In genomic region chr18:37641573-37641972, GRCh38 we compare ENCODE assay signal across 21 cellular contexts.
DNase-seq lines count a peak whose midpoint lies in the region; FAIRE-seq and TF ChIP-seq lines count a peak whose summit lies in the region.
"Had no signal": no experiment of that assay in that cellular context is flagged by ENCODE, and none has a peak within 500 bp of the region (broad histone marks: within the 10 kb centered on the region; RNA-seq: fewer than 3 reads in every experiment).

No MANE protein-coding gene starts in this region.

- H2BK15ac ChIP-seq in H1 (ENCODE audit: low read length), result no peak overlapping the region

- H3K79me1 ChIP-seq in H1 (ENCODE audit: low read depth, low read length), result no peaks in the 10 kb centered on the region

- DNase-seq in MCF 10A (ENCODE audit: unreplicated experiment), result peak; percentile 85
- no peak for DNase-seq in breast epithelium (ENCODE audit: low spot score in 2 of 2)
- no peak for DNase-seq in H1 (ENCODE audit: low read depth in 1 of 2, low spot score in 2 of 2)
- DNase-seq in fibroblast of pulmonary artery (ENCODE audit: low read depth), result peak; percentile 17
- peak; percentile 2 for DNase-seq in prostate gland (ENCODE audit: low spot score)
- no peak for DNase-seq in transverse colon
- no peak for DNase-seq in SJCRH30
- DNase-seq in activated T-helper 1 cell treated with anti-CD3 and anti-CD28 coated beads, Interleukin-12 subunit alpha, Interleukin-12 subunit beta, Interleukin-2, Interleukin-4 antibody, amounts not matched to agents 30 ng/mL and 10 ng/mL and 1 ng/mL, durations not matched to agents 14 hours and 24 hours and 36 hours (ENCODE audit: low spot score), result no peak
- DNase-seq: 8988T; Calu3; CD8-positive, alpha-beta T cell; DMS79 treated with DMSO at 0.1 percent for 48 hours; GF-D8; GM23248; HCEC 1CT; HFFc6 had no signal

- H3K4me2 ChIP-seq in H1 (ENCODE audit: insufficient read depth in 1 of 2, low read depth in 2 of 2, low read length in 2 of 2), result no peak overlapping the region
- H3K4me2 ChIP-seq: BLaER1 treated with 17β-estradiol and CSF1 and Interleukin-3, amounts not matched to agents 10 nM and 100 nM had no signal

- no peak overlapping the region for H2BK12ac ChIP-seq in H1 (ENCODE audit: low read depth, low read length)

- H3K23ac ChIP-seq in H1 (ENCODE audit: insufficient read length), result no peak overlapping the region

- H3K18ac ChIP-seq in H1 (ENCODE audit: extremely low read depth, low read length), result no peak overlapping the region

- no peak overlapping the region for H3K9ac ChIP-seq in H1 (replicated peaks in 1 of 4; ENCODE audit: extremely low read depth in 1 of 4, low read depth in 3 of 4, low read length in 3 of 4)
- H3K9ac ChIP-seq: BLaER1 treated with 17β-estradiol and CSF1 and Interleukin-3, amounts not matched to agents 10 nM and 100 nM; GM23248 had no signal

- intact Hi-C loops in MCF 10A (cut with micrococcal nuclease), result no loop called here
- intact Hi-C loops in breast epithelium (cut with DNase I; ENCODE audit: low total_unique reads), result no loop called here
- intact Hi-C loops in prostate gland (cut with DNase I), result no loop called here
- intact Hi-C loops in transverse colon (cut with DNase I; ENCODE audit: low total_unique reads), result no loop called here
- intact Hi-C loops in activated T-helper 1 cell treated with anti-CD3 and anti-CD28 coated beads, Interleukin-12 subunit alpha, Interleukin-12 subunit beta, Interleukin-2, Interleukin-4 antibody, amounts not matched to agents 30 ng/mL and 10 ng/mL and 1 ng/mL, durations not matched to agents 14 hours and 24 hours and 36 hours (cut with micrococcal nuclease), result no loop called here

- 95% methylated on average over 2 of the region's 2 CpGs; no CpG with 5 or more reads in 1 of the 2 experiments for WGBS in H1 (ENCODE audit: extremely low coverage in 1 of 2, insufficient coverage in 1 of 2, insufficient read length in 1 of 2, insufficient replicate concordance in 2 of 2, low coverage in 1 of 2, low lambda C conversion rate in 2 of 2, missing lambda C conversion rate in 1 of 2), 2 experiments
- WGBS in prostate gland, result 63% methylated on average over 2 of the region's 2 CpGs
- WGBS in transverse colon (ENCODE audit: low coverage in 1 of 2), 2 donors, result 80 to 100% methylated on average over 2 of the region's 2 CpGs

- H3K4me3 Mint-ChIP-seq in MCF 10A (ENCODE audit: unreplicated experiment), result no peak overlapping the region
- no peak overlapping the region for H3K4me3 Mint-ChIP-seq in activated T-helper 1 cell treated with anti-CD3 and anti-CD28 coated beads, Interleukin-12 subunit alpha, Interleukin-12 subunit beta, Interleukin-2, Interleukin-4 antibody, amounts not matched to agents 30 ng/mL and 10 ng/mL and 1 ng/mL, durations not matched to agents 14 hours and 24 hours and 36 hours
- H3K4me3 Mint-ChIP-seq: B cell; CD8-positive, alpha-beta T cell; HFFc6 had no signal

- H3K27ac Mint-ChIP-seq in MCF 10A (ENCODE audit: low read depth, unreplicated experiment), result no peak overlapping the region
- no peak overlapping the region for H3K27ac Mint-ChIP-seq in activated T-helper 1 cell treated with anti-CD3 and anti-CD28 coated beads, Interleukin-12 subunit alpha, Interleukin-12 subunit beta, Interleukin-2, Interleukin-4 antibody, amounts not matched to agents 30 ng/mL and 10 ng/mL and 1 ng/mL, durations not matched to agents 14 hours and 24 hours and 36 hours
- H3K27ac Mint-ChIP-seq: B cell; CD8-positive, alpha-beta T cell; HFFc6; IgD-negative memory B cell had no signal

- TF ChIP-seq EP300 in H1 (IDR thresholded peaks at IDR 0.05; ENCODE audit: borderline replicate concordance in 1 of 2, low read depth in 2 of 2, low read length in 2 of 2), result no peak
- TF ChIP-seq EP300 in transverse colon (IDR thresholded peaks at IDR 0.05; ENCODE audit: low read depth), result no peak

- H2BK5ac ChIP-seq in H1 (ENCODE audit: low read depth, low read length), result no peak overlapping the region

- no peaks in the 10 kb centered on the region for H4K20me1 ChIP-seq in H1 (replicated peaks in 1 of 2; ENCODE audit: control insufficient read depth in 1 of 2, insufficient read depth in 2 of 2, low read length in 2 of 2)
- H4K20me1 ChIP-seq: BLaER1 treated with 17β-estradiol and CSF1 and Interleukin-3, amounts not matched to agents 10 nM and 100 nM had no signal

- no peaks in the 10 kb centered on the region for H3K27me3 Mint-ChIP-seq in MCF 10A (ENCODE audit: insufficient read depth, unreplicated experiment)
- H3K27me3 Mint-ChIP-seq in activated T-helper 1 cell treated with anti-CD3 and anti-CD28 coated beads, Interleukin-12 subunit alpha, Interleukin-12 subunit beta, Interleukin-2, Interleukin-4 antibody, amounts not matched to agents 30 ng/mL and 10 ng/mL and 1 ng/mL, durations not matched to agents 14 hours and 24 hours and 36 hours (ENCODE audit: insufficient read depth), result no peaks in the 10 kb centered on the region
- H3K27me3 Mint-ChIP-seq: B cell, IgD-negative memory B cell had no signal

- TF ChIP-seq RAD21 in H1 (IDR thresholded peaks at IDR 0.05 in 1 of 2, conservative IDR thresholded peaks at IDR 0.05 in 1 of 2; ENCODE audit: low read depth in 2 of 2, low read length in 2 of 2), result no peak

- H3K4me1 Mint-ChIP-seq in MCF 10A (ENCODE audit: insufficient read depth, unreplicated experiment), result no peaks in the 10 kb centered on the region
- H3K4me1 Mint-ChIP-seq in activated T-helper 1 cell treated with anti-CD3 and anti-CD28 coated beads, Interleukin-12 subunit alpha, Interleukin-12 subunit beta, Interleukin-2, Interleukin-4 antibody, amounts not matched to agents 30 ng/mL and 10 ng/mL and 1 ng/mL, durations not matched to agents 14 hours and 24 hours and 36 hours (ENCODE audit: low read depth), result no peaks in the 10 kb centered on the region
- H3K4me1 Mint-ChIP-seq: B cell, IgD-negative memory B cell had no signal

- in situ Hi-C loops in transverse colon (cut with MboI; ENCODE audit: low pct_ligation_motif_present in 1 of 4, low pct_unique_long_range_greater_than_20kb in 1 of 4, low sequenced_read_pairs in 3 of 4), result no loop called here

- no peak for TF ChIP-seq CTCF in MCF 10A (IDR thresholded peaks at IDR 0.05; ENCODE audit: unreplicated experiment)
- TF ChIP-seq CTCF in breast epithelium (IDR thresholded peaks at IDR 0.05), result no peak
- TF ChIP-seq CTCF in H1 (IDR thresholded peaks at IDR 0.05; ENCODE audit: control extremely low read depth in 1 of 3, insufficient read depth in 1 of 3, low read depth in 1 of 3, low read length in 3 of 3), result no peak
- TF ChIP-seq CTCF in fibroblast of pulmonary artery (IDR thresholded peaks at IDR 0.05; ENCODE audit: low read length, missing control alignments), result no peak
- TF ChIP-seq CTCF in prostate gland (IDR thresholded peaks at IDR 0.05), result no peak
- TF ChIP-seq CTCF in transverse colon (IDR thresholded peaks at IDR 0.05), result no peak

- no peak overlapping the region for H4K8ac ChIP-seq in H1 (ENCODE audit: extremely low read depth, insufficient read depth, low read length)

- peak overlapping the region; percentile 45 for H2BK120ac ChIP-seq in H1 (replicated peaks; ENCODE audit: low read depth, low read length)

- no peak overlapping the region for H3K27ac ChIP-seq in breast epithelium
- H3K27ac ChIP-seq in H1 (ENCODE audit: low read depth, low read length), result no peak overlapping the region
- H3K27ac ChIP-seq in prostate gland, result no peak overlapping the region
- H3K27ac ChIP-seq in transverse colon, result no peak overlapping the region
- H3K27ac ChIP-seq in SJCRH30, result no peak overlapping the region
- H3K27ac ChIP-seq: BLaER1 treated with 17β-estradiol and CSF1 and Interleukin-3, amounts not matched to agents 10 nM and 100 nM; GM23248 had no signal

- no peaks in the 10 kb centered on the region for H3K23me2 ChIP-seq in H1 (ENCODE audit: low read depth, low read length)

- no peak for FAIRE-seq in H1 (lab: Jason Lieb, UNC)
- FAIRE-seq: H54, HepG2 had no signal

- H3K36me3 ChIP-seq in breast epithelium (no peaks in the 10 kb centered on the region), H1 (ENCODE audit: control insufficient read depth in 2 of 4, insufficient read depth in 4 of 4, low read length in 3 of 4) (no peaks in the 10 kb centered on the region; a peak in 1 of 8 replicates), prostate gland (no peaks in the 10 kb centered on the region), transverse colon (no peaks in the 10 kb centered on the region), SJCRH30 (no peaks in the 10 kb centered on the region)
- H3K36me3 ChIP-seq: BLaER1 treated with 17β-estradiol and CSF1 and Interleukin-3, amounts not matched to agents 10 nM and 100 nM had no signal

- no peaks in the 10 kb centered on the region for H3K4me1 ChIP-seq in breast epithelium
- H3K4me1 ChIP-seq in H1 (replicated peaks in 1 of 4; ENCODE audit: control insufficient read depth in 3 of 4, insufficient read depth in 4 of 4, low read length in 3 of 4), result peaks cover 2 to 7% (median 6%) of the 10 kb centered on the region in 4 experiments
- no peaks in the 10 kb centered on the region for H3K4me1 ChIP-seq in prostate gland (replicated peaks)
- no peaks in the 10 kb centered on the region for H3K4me1 ChIP-seq in transverse colon
- H3K4me1 ChIP-seq in SJCRH30, result no peaks in the 10 kb centered on the region
- H3K4me1 ChIP-seq: BLaER1 treated with 17β-estradiol and CSF1 and Interleukin-3, amounts not matched to agents 10 nM and 100 nM had no signal

- no peak overlapping the region for H4K91ac ChIP-seq in H1 (replicated peaks; ENCODE audit: insufficient read length, low read length)

- no peak overlapping the region for H4K5ac ChIP-seq in H1 (ENCODE audit: insufficient read length, low read depth, low read length)

- H3K56ac ChIP-seq in H1 (replicated peaks; ENCODE audit: insufficient read length, low read depth, low read length), result no peak overlapping the region

- no TSS peak for BruUV-seq in MCF 10A (replicated peaks; lab: Mats Ljungman, UMichigan)

- no peak overlapping the region for H2AK5ac ChIP-seq in H1 (ENCODE audit: low read depth, low read length)

- H3K27me3 ChIP-seq in breast epithelium (no peaks in the 10 kb centered on the region), H1 (replicated peaks in 1 of 4; ENCODE audit: control insufficient read depth in 3 of 4, extremely low read depth in 1 of 4, insufficient read depth in 3 of 4, low read length in 3 of 4) (peaks cover 0 to 3% (median 0%) of the 10 kb centered on the region in 4 experiments; a peak in 2 of 7 replicates), prostate gland (replicated peaks; ENCODE audit: insufficient read depth) (no peaks in the 10 kb centered on the region), transverse colon (no peaks in the 10 kb centered on the region), SJCRH30 (no peaks in the 10 kb centered on the region)
- H3K27me3 ChIP-seq: BLaER1 treated with 17β-estradiol and CSF1 and Interleukin-3, amounts not matched to agents 10 nM and 100 nM had no signal

- H2BK20ac ChIP-seq in H1 (ENCODE audit: low read length), result no peak overlapping the region

- no peaks in the 10 kb centered on the region for H3K79me2 ChIP-seq in H1 (ENCODE audit: control insufficient read depth in 1 of 2, insufficient read depth in 2 of 2, low read length in 2 of 2)

- no peak overlapping the region for H3K4ac ChIP-seq in H1 (replicated peaks; ENCODE audit: insufficient read length, low read depth, low read length)

- H2AFZ ChIP-seq in H1 (ENCODE audit: low read length), result no peak overlapping the region
- H2AFZ ChIP-seq: GM23248 had no signal

- CTCF ChIA-PET in MCF 10A (lab: Yijun Ruan, JAX) (no interaction called here), H1 (lab: Charles Lee; ENCODE audit: partially characterized antibody) (interaction anchor here (1.4 kb wide), 1 partner anchor 14 kb away, joined by 3 read pairs; no protein-coding TSS in a partner anchor)

- H3K4me3 ChIP-seq in breast epithelium, result no peak overlapping the region
- no peak overlapping the region for H3K4me3 ChIP-seq in H1 (ENCODE audit: extremely low read depth in 1 of 4, insufficient read depth in 2 of 4, low read depth in 3 of 4, low read length in 4 of 4)
- no peak overlapping the region for H3K4me3 ChIP-seq in fibroblast of pulmonary artery (replicated peaks; ENCODE audit: low read depth, low read length)
- H3K4me3 ChIP-seq in prostate gland, result no peak overlapping the region
- no peak overlapping the region for H3K4me3 ChIP-seq in transverse colon
- H3K4me3 ChIP-seq in SJCRH30, result no peak overlapping the region
- H3K4me3 ChIP-seq: BLaER1 treated with 17β-estradiol and CSF1 and Interleukin-3, amounts not matched to agents 10 nM and 100 nM; GM23248 had no signal

- peaks cover 2 to 23% of the 10 kb centered on the region in 2 donors for H3K9me3 ChIP-seq in breast epithelium
- H3K9me3 ChIP-seq in H1 (ENCODE audit: insufficient read depth in 2 of 2, low read depth in 1 of 2, low read length in 1 of 2), result peaks cover 7 to 10% of the 10 kb centered on the region in 2 experiments; a peak in 2 of 4 replicates
- no peaks in the 10 kb centered on the region for H3K9me3 ChIP-seq in prostate gland
- H3K9me3 ChIP-seq in transverse colon, result peaks cover 2 to 4% of the 10 kb centered on the region in 2 donors
- no peaks in the 10 kb centered on the region for H3K9me3 ChIP-seq in SJCRH30 (replicated peaks)

- no peak for TF ChIP-seq POLR2A in breast epithelium (IDR thresholded peaks at IDR 0.05)
- TF ChIP-seq POLR2A in H1 (IDR thresholded peaks at IDR 0.05; ENCODE audit: control extremely low read depth in 1 of 2, low read depth in 2 of 2, low read length in 2 of 2), result no peak
- no peak for TF ChIP-seq POLR2A in prostate gland (IDR thresholded peaks at IDR 0.05)
- TF ChIP-seq POLR2A in transverse colon (IDR thresholded peaks at IDR 0.05), result no peak

- H3K36me3 Mint-ChIP-seq in MCF 10A (ENCODE audit: insufficient read depth, unreplicated experiment), result no peaks in the 10 kb centered on the region
- no peaks in the 10 kb centered on the region for H3K36me3 Mint-ChIP-seq in activated T-helper 1 cell treated with anti-CD3 and anti-CD28 coated beads, Interleukin-12 subunit alpha, Interleukin-12 subunit beta, Interleukin-2, Interleukin-4 antibody, amounts not matched to agents 30 ng/mL and 10 ng/mL and 1 ng/mL, durations not matched to agents 14 hours and 24 hours and 36 hours (ENCODE audit: low read depth)
- H3K36me3 Mint-ChIP-seq: CD8-positive, alpha-beta T cell; IgD-negative memory B cell had no signal

- POLR2A ChIA-PET in MCF 10A (lab: Yijun Ruan, JAX) (interaction anchor here (1.0 kb wide), 1 partner anchor 43 kb away, joined by 3 read pairs; no protein-coding TSS in a partner anchor), H1 (lab: Charles Lee; ENCODE audit: partially characterized antibody) (no interaction called here)

- no peak overlapping the region for H3K14ac ChIP-seq in H1 (ENCODE audit: insufficient read length)

- H3K9me3 Mint-ChIP-seq in MCF 10A (ENCODE audit: unreplicated experiment), result peaks cover 16% of the 10 kb centered on the region
- peaks cover 12% of the 10 kb centered on the region for H3K9me3 Mint-ChIP-seq in activated T-helper 1 cell treated with anti-CD3 and anti-CD28 coated beads, Interleukin-12 subunit alpha, Interleukin-12 subunit beta, Interleukin-2, Interleukin-4 antibody, amounts not matched to agents 30 ng/mL and 10 ng/mL and 1 ng/mL, durations not matched to agents 14 hours and 24 hours and 36 hours

Comparison
In these comparisons a context has a peak if more than half of its experiments do, and no peak if none do; other contexts are left out.
1. DNase-seq: peak in MCF 10A (single experiment), fibroblast of pulmonary artery (single experiment) and prostate gland (single experiment); none in breast epithelium (0 of 2), H1 (0 of 2), transverse colon (single experiment), SJCRH30 (0 of 2) and activated T-helper 1 cell treated with anti-CD3 and anti-CD28 coated beads, Interleukin-12 subunit alpha, Interleukin-12 subunit beta, Interleukin-2, Interleukin-4 antibody, amounts not matched to agents 30 ng/mL and 10 ng/mL and 1 ng/mL, durations not matched to agents 14 hours and 24 hours and 36 hours (single experiment).